Comparison of ENCODE assay signal across 9 cellular contexts in genomic region chr1:89029051-89029450, GRCh38. TPM values are rescaled to one million over a fixed set of nuclear protein-coding genes. Genes with fewer than 3 reads are reported as not detected.
A peak's percentile ranks its signal among the peaks of the same experiment; 100 is the strongest.
DNase-seq lines count a peak whose midpoint lies in the region; ATAC-seq and TF ChIP-seq lines count a peak whose summit lies in the region.
"Not testable (repeated sequence)": the region's sequence is repeated elsewhere in the genome, so short reads cannot be mapped to it uniquely, and the experiment has no call there.
"Had no signal": no experiment of that assay in that cellular context is flagged by ENCODE, and none has a peak within 500 bp of the region (broad histone marks: within the 10 kb centered on the region; RNA-seq: fewer than 3 reads in every experiment).

No MANE protein-coding gene starts in this region.

- H3K4me2 ChIP-seq in DND-41 (ENCODE audit: insufficient read depth, low read length) = peak overlapping the region; percentile 29; the same call in 1 of the 2 replicates

- not testable (repeated sequence) for H3K4me3 ChIP-seq in DND-41 (ENCODE audit: low read depth in 1 of 2, low read length in 2 of 2)

- H3K4me1 Mint-ChIP-seq in T-helper 17 cell = peaks cover 20% of the 10 kb centered on the region
- H3K4me1 Mint-ChIP-seq in activated T-helper 1 cell treated with anti-CD3 and anti-CD28 coated beads, Interleukin-12 subunit alpha, Interleukin-12 subunit beta, Interleukin-2, Interleukin-4 antibody, amounts not matched to agents 30 ng/mL and 10 ng/mL and 1 ng/mL, durations not matched to agents 14 hours and 24 hours and 36 hours (ENCODE audit: low read depth) = peaks cover 37% of the 10 kb centered on the region
- peaks cover 41% of the 10 kb centered on the region for H3K4me1 Mint-ChIP-seq in stimulated activated naive CD8-positive, alpha-beta T cell treated with anti-CD3 and anti-CD28 coated beads, Interleukin-15, Interleukin-2, amounts not matched to agents 100 ng/mL and 50 ng/mL, for 24 hours (ENCODE audit: low read depth)

- H3K79me2 ChIP-seq in DND-41 (ENCODE audit: insufficient read depth, low read length) = not testable (repeated sequence)

- not testable (repeated sequence) for DNase-seq in DND-41; T-helper 17 cell; activated T-helper 1 cell treated with anti-CD3 and anti-CD28 coated beads, Interleukin-12 subunit alpha, Interleukin-12 subunit beta, Interleukin-2, Interleukin-4 antibody, amounts not matched to agents 30 ng/mL and 10 ng/mL and 1 ng/mL, durations not matched to agents 14 hours and 24 hours and 36 hours (ENCODE audit: low spot score)
- peak; percentile 74 for DNase-seq in M059J (ENCODE audit: low read depth)
- peak; percentile 20 for DNase-seq in amniotic epithelial cell (ENCODE audit: low read depth)
- DNase-seq in iris pigment epithelial cell (ENCODE audit: low read depth) = peak; percentile 9

- TF ChIP-seq CTCF in DND-41 (IDR thresholded peaks at IDR 0.05; ENCODE audit: borderline replicate concordance, extremely low read depth, low read length, poor library complexity, severe bottlenecking) = not testable (repeated sequence)

- peaks cover 14% of the 10 kb centered on the region for H3K4me1 ChIP-seq in DND-41 (ENCODE audit: insufficient read depth, low read length)

- not testable (repeated sequence) for H3K36me3 ChIP-seq in DND-41 (ENCODE audit: insufficient read depth, low read length)

- not testable (repeated sequence) for H3K9ac ChIP-seq in DND-41 (ENCODE audit: low read depth, low read length)

- not testable (repeated sequence) for H4K20me1 ChIP-seq in DND-41 (ENCODE audit: insufficient read depth, low read length)

- H3K36me3 Mint-ChIP-seq in T-helper 17 cell (ENCODE audit: low read depth) = not testable (repeated sequence)
- H3K36me3 Mint-ChIP-seq in activated T-helper 1 cell treated with anti-CD3 and anti-CD28 coated beads, Interleukin-12 subunit alpha, Interleukin-12 subunit beta, Interleukin-2, Interleukin-4 antibody, amounts not matched to agents 30 ng/mL and 10 ng/mL and 1 ng/mL, durations not matched to agents 14 hours and 24 hours and 36 hours (ENCODE audit: low read depth) = peaks cover 26% of the 10 kb centered on the region
- peaks cover 30% of the 10 kb centered on the region for H3K36me3 Mint-ChIP-seq in stimulated activated naive CD8-positive, alpha-beta T cell treated with anti-CD3 and anti-CD28 coated beads, Interleukin-15, Interleukin-2, amounts not matched to agents 100 ng/mL and 50 ng/mL, for 24 hours (ENCODE audit: low read depth)

- ATAC-seq in DND-41 (ENCODE audit: insufficient read depth, low read depth); T-helper 17 cell: not testable (repeated sequence)

- peak overlapping the region; percentile 24 for H3K27ac Mint-ChIP-seq in T-helper 17 cell
- H3K27ac Mint-ChIP-seq in activated T-helper 1 cell treated with anti-CD3 and anti-CD28 coated beads, Interleukin-12 subunit alpha, Interleukin-12 subunit beta, Interleukin-2, Interleukin-4 antibody, amounts not matched to agents 30 ng/mL and 10 ng/mL and 1 ng/mL, durations not matched to agents 14 hours and 24 hours and 36 hours = not testable (repeated sequence)
- peak overlapping the region; percentile 46 for H3K27ac Mint-ChIP-seq in stimulated activated naive CD8-positive, alpha-beta T cell treated with anti-CD3 and anti-CD28 coated beads, Interleukin-15, Interleukin-2, amounts not matched to agents 100 ng/mL and 50 ng/mL, for 24 hours

- peaks cover 48% of the 10 kb centered on the region for H3K9me3 Mint-ChIP-seq in activated T-helper 1 cell treated with anti-CD3 and anti-CD28 coated beads, Interleukin-12 subunit alpha, Interleukin-12 subunit beta, Interleukin-2, Interleukin-4 antibody, amounts not matched to agents 30 ng/mL and 10 ng/mL and 1 ng/mL, durations not matched to agents 14 hours and 24 hours and 36 hours
- H3K9me3 Mint-ChIP-seq in stimulated activated naive CD8-positive, alpha-beta T cell treated with anti-CD3 and anti-CD28 coated beads, Interleukin-15, Interleukin-2, amounts not matched to agents 100 ng/mL and 50 ng/mL, for 24 hours = peaks cover 37% of the 10 kb centered on the region

- not testable (repeated sequence) for H3K27ac ChIP-seq in DND-41 (ENCODE audit: low read length)

- H3K27me3 ChIP-seq in DND-41 (ENCODE audit: insufficient read depth, low read length, poor library complexity) = not testable (repeated sequence)

- not testable (repeated sequence) for H3K9me3 ChIP-seq in DND-41 (ENCODE audit: insufficient read depth, low read length, severe bottlenecking); T-helper 17 cell (ENCODE audit: control insufficient read depth, low read length, poor library complexity, severe bottlenecking)

- H3K4me3 Mint-ChIP-seq in T-helper 17 cell = peak overlapping the region; percentile 8
- H3K4me3 Mint-ChIP-seq in activated T-helper 1 cell treated with anti-CD3 and anti-CD28 coated beads, Interleukin-12 subunit alpha, Interleukin-12 subunit beta, Interleukin-2, Interleukin-4 antibody, amounts not matched to agents 30 ng/mL and 10 ng/mL and 1 ng/mL, durations not matched to agents 14 hours and 24 hours and 36 hours = peak overlapping the region; percentile 20
- peak overlapping the region; percentile 8 for H3K4me3 Mint-ChIP-seq in stimulated activated naive CD8-positive, alpha-beta T cell treated with anti-CD3 and anti-CD28 coated beads, Interleukin-15, Interleukin-2, amounts not matched to agents 100 ng/mL and 50 ng/mL, for 24 hours

- intact Hi-C loops in activated T-helper 1 cell treated with anti-CD3 and anti-CD28 coated beads, Interleukin-12 subunit alpha, Interleukin-12 subunit beta, Interleukin-2, Interleukin-4 antibody, amounts not matched to agents 30 ng/mL and 10 ng/mL and 1 ng/mL, durations not matched to agents 14 hours and 24 hours and 36 hours (cut with micrococcal nuclease) = loop anchor here (1.0 kb wide), 1 partner anchor 12 kb away; no protein-coding TSS in a partner anchor

- H3K27me3 Mint-ChIP-seq in T-helper 17 cell; activated T-helper 1 cell treated with anti-CD3 and anti-CD28 coated beads, Interleukin-12 subunit alpha, Interleukin-12 subunit beta, Interleukin-2, Interleukin-4 antibody, amounts not matched to agents 30 ng/mL and 10 ng/mL and 1 ng/mL, durations not matched to agents 14 hours and 24 hours and 36 hours (ENCODE audit: insufficient read depth); stimulated activated naive CD8-positive, alpha-beta T cell treated with anti-CD3 and anti-CD28 coated beads, Interleukin-15, Interleukin-2, amounts not matched to agents 100 ng/mL and 50 ng/mL, for 24 hours: not testable (repeated sequence)

- 0 out of 2 replicates have a peak overlapping the region, but pooled peaks have one; percentile 42 for H2AFZ ChIP-seq in DND-41 (ENCODE audit: low read depth, low read length)

RNA-seq across cellular contexts. Expression of gene GBP3, which starts 6.4 kb away (rescaled TPM):
- 88.8 and 89.5 TPM in 2 replicates for total RNA-seq in M059J (2014; rRNA removed; shearing (Covaris generic))
- total RNA-seq in T-helper 17 cell = 10 to 100 TPM; 18.3 to 21.9 TPM
- total RNA-seq in activated T-helper 1 cell treated with anti-CD3 and anti-CD28 coated beads, Interleukin-12 subunit alpha, Interleukin-12 subunit beta, Interleukin-2, Interleukin-4 antibody, amounts not matched to agents 30 ng/mL and 10 ng/mL and 1 ng/mL, durations not matched to agents 14 hours and 24 hours and 36 hours = 12.0 and 14.5 TPM in 2 replicates
- total RNA-seq: GM23338, H9 had no signal

RNA-seq across cellular contexts. Expression of gene GBP1, which starts 36.0 kb away (rescaled TPM):
- 135 and 181 TPM in 2 replicates for total RNA-seq in M059J (2014; rRNA removed; shearing (Covaris generic))
- 10 to 100 TPM; 27.3 to 29.4 TPM for total RNA-seq in T-helper 17 cell
- 39.1 and 39.5 TPM in 2 replicates for total RNA-seq in activated T-helper 1 cell treated with anti-CD3 and anti-CD28 coated beads, Interleukin-12 subunit alpha, Interleukin-12 subunit beta, Interleukin-2, Interleukin-4 antibody, amounts not matched to agents 30 ng/mL and 10 ng/mL and 1 ng/mL, durations not matched to agents 14 hours and 24 hours and 36 hours
- total RNA-seq: GM23338, H9 had no signal

RNA-seq across cellular contexts. Expression of gene KYAT3, which starts 36.6 kb away (rescaled TPM):
- 44.4 and 52.2 TPM in 2 replicates for total RNA-seq in M059J (2014; rRNA removed; shearing (Covaris generic))
- total RNA-seq in T-helper 17 cell = 10 to 100 TPM; 15.2 to 20.7 TPM
- 28.5 and 32.5 TPM in 2 replicates for total RNA-seq in activated T-helper 1 cell treated with anti-CD3 and anti-CD28 coated beads, Interleukin-12 subunit alpha, Interleukin-12 subunit beta, Interleukin-2, Interleukin-4 antibody, amounts not matched to agents 30 ng/mL and 10 ng/mL and 1 ng/mL, durations not matched to agents 14 hours and 24 hours and 36 hours

RNA-seq across cellular contexts. Expression of gene RBMXL1, which starts 36.6 kb away (rescaled TPM):
- total RNA-seq in M059J (2014; rRNA removed; shearing (Covaris generic)) = 10.6 and 15.9 TPM in 2 replicates
- total RNA-seq in T-helper 17 cell = 10 to 100 TPM; 20.5 to 25.5 TPM
- 35.8 and 38.9 TPM in 2 replicates for total RNA-seq in activated T-helper 1 cell treated with anti-CD3 and anti-CD28 coated beads, Interleukin-12 subunit alpha, Interleukin-12 subunit beta, Interleukin-2, Interleukin-4 antibody, amounts not matched to agents 30 ng/mL and 10 ng/mL and 1 ng/mL, durations not matched to agents 14 hours and 24 hours and 36 hours
